Comparison of ENCODE assay signal across 22 cellular contexts in genomic region chr18:25282922-25283703, GRCh38.
DNase-seq lines count a peak whose midpoint lies in the region; ATAC-seq and TF ChIP-seq lines count a peak whose summit lies in the region.
"Had no signal": no experiment of that assay in that cellular context is flagged by ENCODE, and none has a peak within 500 bp of the region (broad histone marks: within the 10 kb centered on the region; RNA-seq: fewer than 3 reads in every experiment).

No MANE protein-coding gene starts in this region.

- H3K9me3 ChIP-seq in Loucy (ENCODE audit: insufficient read depth, low read depth, low read length) = no peaks in the 10 kb centered on the region
- H3K9me3 ChIP-seq in ectodermal cell (ENCODE audit: control insufficient read depth, low read length) = no peaks in the 10 kb centered on the region
- H3K9me3 ChIP-seq: BE2C had no signal

- no peak overlapping the region for H3K4me3 Mint-ChIP-seq in nephron progenitor cell
- H3K4me3 Mint-ChIP-seq: activated CD4-positive, alpha-beta memory T cell treated with anti-CD3 and anti-CD28 coated beads for 36 hours; activated naive CD8-positive, alpha-beta T cell treated with anti-CD3 and anti-CD28 coated beads, Interleukin-2, amount 10 ng/mL, durations not matched to agents 7 days and 5 days; immature natural killer cell; stimulated activated naive B cell treated with anti-CD40 and anti-IgM and Interleukin-4, amounts not matched to agents 10 μg/mL and 1 μg/mL and 100 μg/mL, for 72 hours had no signal

- peak overlapping the region; percentile 29 for H3K27ac Mint-ChIP-seq in nephron progenitor cell
- H3K27ac Mint-ChIP-seq: activated CD4-positive, alpha-beta memory T cell treated with anti-CD3 and anti-CD28 coated beads for 36 hours; activated naive CD8-positive, alpha-beta T cell treated with anti-CD3 and anti-CD28 coated beads, Interleukin-2, amount 10 ng/mL, durations not matched to agents 7 days and 5 days; immature natural killer cell; stimulated activated naive B cell treated with anti-CD40 and anti-IgM and Interleukin-4, amounts not matched to agents 10 μg/mL and 1 μg/mL and 100 μg/mL, for 72 hours had no signal

- ATAC-seq in HG03432 (IDR thresholded peaks at IDR 0.05; ENCODE audit: unreplicated experiment) (no peak), GM21723 (IDR thresholded peaks at IDR 0.05; ENCODE audit: unreplicated experiment) (no peak)

- H3K9me2 ChIP-seq in Loucy (replicated peaks; ENCODE audit: low read depth, low read length) = no peaks in the 10 kb centered on the region

- no peaks in the 10 kb centered on the region for H3K27me3 Mint-ChIP-seq in nephron progenitor cell (ENCODE audit: low read depth, poor library complexity)

- peak overlapping the region; percentile 51 for H3K9ac ChIP-seq in Loucy (ENCODE audit: low read depth, low read length, poor library complexity, severe bottlenecking)

- H2AFZ ChIP-seq in Loucy (ENCODE audit: low read length) = no peak overlapping the region

- peaks cover 11% of the 10 kb centered on the region for H3K36me3 Mint-ChIP-seq in nephron progenitor cell (ENCODE audit: low read depth)
- H3K36me3 Mint-ChIP-seq: activated CD4-positive, alpha-beta memory T cell treated with anti-CD3 and anti-CD28 coated beads for 36 hours; activated naive CD8-positive, alpha-beta T cell treated with anti-CD3 and anti-CD28 coated beads, Interleukin-2, amount 10 ng/mL, durations not matched to agents 7 days and 5 days; immature natural killer cell; stimulated activated naive B cell treated with anti-CD40 and anti-IgM and Interleukin-4, amounts not matched to agents 10 μg/mL and 1 μg/mL and 100 μg/mL, for 72 hours had no signal

- peak overlapping the region; percentile 30 for H3K27ac ChIP-seq in ectodermal cell (ENCODE audit: insufficient read depth, low read depth, low read length, poor library complexity, severe bottlenecking)
- H3K27ac ChIP-seq: 22Rv1 had no signal

- no peaks in the 10 kb centered on the region for H3K9me3 Mint-ChIP-seq in nephron progenitor cell
- H3K9me3 Mint-ChIP-seq: activated CD4-positive, alpha-beta memory T cell treated with anti-CD3 and anti-CD28 coated beads for 36 hours; activated naive CD8-positive, alpha-beta T cell treated with anti-CD3 and anti-CD28 coated beads, Interleukin-2, amount 10 ng/mL, durations not matched to agents 7 days and 5 days; immature natural killer cell; stimulated activated naive B cell treated with anti-CD40 and anti-IgM and Interleukin-4, amounts not matched to agents 10 μg/mL and 1 μg/mL and 100 μg/mL, for 72 hours had no signal

- H3K4me2 ChIP-seq in Loucy (ENCODE audit: low read depth, low read length, poor library complexity, severe bottlenecking) = peak overlapping the region; percentile 45

- H3K79me2 ChIP-seq in Loucy (ENCODE audit: insufficient read depth, low read length) = peaks cover 65% of the 10 kb centered on the region

- no peak for TF ChIP-seq CTCF in Loucy (conservative IDR thresholded peaks at IDR 0.05; ENCODE audit: low read length)
- no peak for TF ChIP-seq CTCF in nephron progenitor cell (IDR thresholded peaks at IDR 0.05)

- peaks cover 78% of the 10 kb centered on the region for H3K4me1 ChIP-seq in Loucy (ENCODE audit: insufficient read depth, low read length, poor library complexity, severe bottlenecking)
- H3K4me1 ChIP-seq in ectodermal cell (ENCODE audit: control insufficient read depth, insufficient read depth, low read length) = peaks cover 63% of the 10 kb centered on the region
- H3K4me1 ChIP-seq: BE2C had no signal

- no peaks in the 10 kb centered on the region for H4K20me1 ChIP-seq in Loucy (ENCODE audit: insufficient read depth, low read length, poor library complexity, severe bottlenecking)

- DNase-seq in DMS 273 (lab: John Stamatoyannopoulos, UW; ENCODE audit: unreplicated experiment) (peak; percentile 10), DMS 273 treated with DMSO at 0.1 percent for 48 hours (lab: John Stamatoyannopoulos, UW) (no peak), nephron progenitor cell (no peak), NCI-H748 (lab: John Stamatoyannopoulos, UW; ENCODE audit: unreplicated experiment) (no peak)
- DNase-seq: activated CD4-positive, alpha-beta memory T cell treated with anti-CD3 and anti-CD28 coated beads for 36 hours; activated CD4-positive, CD25-positive, alpha-beta regulatory T cell; activated naive CD8-positive, alpha-beta T cell treated with anti-CD3 and anti-CD28 coated beads, Interleukin-2, amount 10 ng/mL, durations not matched to agents 7 days and 5 days; BE2C; GOT3; immature natural killer cell; NCI-H1417 treated with DMSO at 0.1 percent for 48 hours; NCI-H748 treated with DMSO at 0.1 percent for 48 hours; nucleus accumbens; small intestine; stimulated activated CD4-positive, alpha-beta T cell treated with anti-CD3 and anti-CD28 coated beads, Interleukin-2, amount 100 ng/mL, for 24 hours; stimulated activated naive B cell treated with anti-CD40 and anti-IgM and Interleukin-4, amounts not matched to agents 10 μg/mL and 1 μg/mL and 100 μg/mL, for 72 hours; T1000 had no signal

- H3K4me1 Mint-ChIP-seq in nephron progenitor cell = peaks cover 22% of the 10 kb centered on the region
- H3K4me1 Mint-ChIP-seq: activated naive CD8-positive, alpha-beta T cell treated with anti-CD3 and anti-CD28 coated beads, Interleukin-2, amount 10 ng/mL, durations not matched to agents 7 days and 5 days; immature natural killer cell had no signal

- H3K27me3 ChIP-seq in Loucy (ENCODE audit: insufficient read depth, low read length, poor library complexity, severe bottlenecking) = no peaks in the 10 kb centered on the region
- no peaks in the 10 kb centered on the region for H3K27me3 ChIP-seq in ectodermal cell (ENCODE audit: control insufficient read depth, insufficient read depth, low read length, poor library complexity, severe bottlenecking)
- H3K27me3 ChIP-seq: BE2C had no signal

- H3K36me3 ChIP-seq in Loucy (ENCODE audit: insufficient read depth, low read length) (no peaks in the 10 kb centered on the region), ectodermal cell (ENCODE audit: control insufficient read depth, insufficient read depth, low read length) (no peaks in the 10 kb centered on the region)
- H3K36me3 ChIP-seq: BE2C had no signal

- WGBS in ectodermal cell, 2 experiments = 66 to 74% methylated on average over 4 of the region's 4 CpGs

- H3F3A ChIP-seq in Loucy (ENCODE audit: low read depth) = no peaks in the 10 kb centered on the region

- H3K4me3 ChIP-seq in Loucy (ENCODE audit: low read length, poor library complexity, severe bottlenecking) (no peak overlapping the region), ectodermal cell (ENCODE audit: insufficient read depth, low read depth, low read length) (no peak overlapping the region)
